ENCODE assay signal across 23 cellular contexts in the genomic region with DNA sequence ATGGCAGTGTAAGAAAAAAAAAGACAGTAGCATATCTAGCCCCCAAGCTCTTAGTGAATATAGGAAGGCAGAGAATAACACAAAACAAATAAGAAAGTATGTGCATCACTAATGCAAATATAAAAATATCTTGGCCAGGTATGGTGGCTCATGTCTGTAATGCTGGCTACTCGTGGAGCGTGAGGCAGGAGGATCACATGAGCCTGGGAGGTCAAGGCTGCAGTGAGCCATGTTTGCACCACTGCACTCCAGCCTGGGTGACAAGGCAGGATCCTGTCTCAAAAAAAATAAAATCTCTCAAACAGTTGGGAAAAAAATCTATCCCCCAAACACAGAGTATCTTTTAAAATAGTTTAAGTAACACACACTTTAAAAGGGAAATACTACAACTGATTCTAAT. TPM values are rescaled to one million over a fixed set of nuclear protein-coding genes. Genes with fewer than 3 reads are reported as not detected.
"Had no signal": no experiment of that assay in that cellular context is flagged by ENCODE, and none has a peak within 500 bp of the region (broad histone marks: within the 10 kb centered on the region; RNA-seq: fewer than 3 reads in every experiment).

No MANE protein-coding gene starts in this region.

- H3K4me2 ChIP-seq: hepatocyte had no signal

- H3K27ac Mint-ChIP-seq: immature natural killer cell; naive thymus-derived CD4-positive, alpha-beta T cell had no signal

- H3K27me3 Mint-ChIP-seq: naive thymus-derived CD4-positive, alpha-beta T cell had no signal

- ATAC-seq: foreskin keratinocyte; gastroesophageal sphincter; heart left ventricle; left colon; left lobe of liver; left ventricle myocardium superior; lower lobe of right lung; naive thymus-derived CD4-positive, alpha-beta T cell had no signal

- H3K27ac ChIP-seq: coronary artery, esophagus muscularis mucosa, foreskin keratinocyte, gastroesophageal sphincter, heart left ventricle, hepatocyte, lower lobe of right lung had no signal

- H3K27me3 ChIP-seq: dorsolateral prefrontal cortex, esophagus muscularis mucosa, foreskin keratinocyte, gastroesophageal sphincter, heart left ventricle, hepatocyte had no signal

- DNase-seq: dermis blood vessel endothelial cell; dorsolateral prefrontal cortex; effector CD4-positive, alpha-beta T cell; effector memory CD4-positive, alpha-beta T cell; foreskin keratinocyte; heart left ventricle; hypothalamus; immature natural killer cell; islet precursor cell; kidney; kidney glomerular epithelial cell; left colon; left ventricle myocardium superior; lower lobe of right lung; mesendoderm; midbrain; naive thymus-derived CD4-positive, alpha-beta T cell had no signal

- H3K9me3 ChIP-seq: esophagus muscularis mucosa, gastroesophageal sphincter, heart left ventricle, lower lobe of right lung had no signal

- H3K9me3 Mint-ChIP-seq: immature natural killer cell had no signal

- H3K4me3 ChIP-seq: coronary artery, dorsolateral prefrontal cortex, esophagus muscularis mucosa, gastroesophageal sphincter, heart left ventricle, hepatocyte, lower lobe of right lung had no signal

- H2AFZ ChIP-seq: hepatocyte had no signal

- H3K4me3 Mint-ChIP-seq: immature natural killer cell; naive thymus-derived CD4-positive, alpha-beta T cell had no signal

RNA-seq across cellular contexts. Expression of a gene that starts 31.2 kb away (rescaled TPM):
- total RNA-seq: lower lobe of right lung, mononuclear cell had no signal
- polyA plus RNA-seq: immature natural killer cell; naive thymus-derived CD4-positive, alpha-beta T cell had no signal
